Comparison of ENCODE assay signal across 1 cellular context in genomic region chr5:80399553-80400239, GRCh38.
TF ChIP-seq lines count a peak whose summit lies in the region.

No MANE protein-coding gene starts in this region.

TF ChIP-seq in K562, 482 proteins besides CTCF, POLR2A, EP300 and RAD21 (continued from another document):
- TF ChIP-seq, protein P1, sequence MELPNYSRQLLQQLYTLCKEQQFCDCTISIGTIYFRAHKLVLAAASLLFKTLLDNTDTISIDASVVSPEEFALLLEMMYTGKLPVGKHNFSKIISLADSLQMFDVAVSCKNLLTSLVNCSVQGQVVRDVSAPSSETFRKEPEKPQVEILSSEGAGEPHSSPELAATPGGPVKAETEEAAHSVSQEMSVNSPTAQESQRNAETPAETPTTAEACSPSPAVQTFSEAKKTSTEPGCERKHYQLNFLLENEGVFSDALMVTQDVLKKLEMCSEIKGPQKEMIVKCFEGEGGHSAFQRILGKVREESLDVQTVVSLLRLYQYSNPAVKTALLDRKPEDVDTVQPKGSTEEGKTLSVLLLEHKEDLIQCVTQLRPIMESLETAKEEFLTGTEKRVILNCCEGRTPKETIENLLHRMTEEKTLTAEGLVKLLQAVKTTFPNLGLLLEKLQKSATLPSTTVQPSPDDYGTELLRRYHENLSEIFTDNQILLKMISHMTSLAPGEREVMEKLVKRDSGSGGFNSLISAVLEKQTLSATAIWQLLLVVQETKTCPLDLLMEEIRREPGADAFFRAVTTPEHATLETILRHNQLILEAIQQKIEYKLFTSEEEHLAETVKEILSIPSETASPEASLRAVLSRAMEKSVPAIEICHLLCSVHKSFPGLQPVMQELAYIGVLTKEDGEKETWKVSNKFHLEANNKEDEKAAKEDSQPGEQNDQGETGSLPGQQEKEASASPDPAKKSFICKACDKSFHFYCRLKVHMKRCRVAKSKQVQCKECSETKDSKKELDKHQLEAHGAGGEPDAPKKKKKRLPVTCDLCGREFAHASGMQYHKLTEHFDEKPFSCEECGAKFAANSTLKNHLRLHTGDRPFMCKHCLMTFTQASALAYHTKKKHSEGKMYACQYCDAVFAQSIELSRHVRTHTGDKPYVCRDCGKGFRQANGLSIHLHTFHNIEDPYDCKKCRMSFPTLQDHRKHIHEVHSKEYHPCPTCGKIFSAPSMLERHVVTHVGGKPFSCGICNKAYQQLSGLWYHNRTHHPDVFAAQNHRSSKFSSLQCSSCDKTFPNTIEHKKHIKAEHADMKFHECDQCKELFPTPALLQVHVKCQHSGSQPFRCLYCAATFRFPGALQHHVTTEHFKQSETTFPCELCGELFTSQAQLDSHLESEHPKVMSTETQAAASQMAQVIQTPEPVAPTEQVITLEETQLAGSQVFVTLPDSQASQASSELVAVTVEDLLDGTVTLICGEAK (IDR thresholded peaks at IDR 0.05): 0 out of 2 replicates have a peak, but pooled peaks have one; percentile 10
- TF ChIP-seq, protein P1 (CRISPR knock-in tag; IDR thresholded peaks at IDR 0.05): no peak
- TF ChIP-seq JUND (IDR thresholded peaks at IDR 0.05; ENCODE audit: borderline replicate concordance, low read depth, low read length) (peak; percentile 67), JUND (tag; IDR thresholded peaks at IDR 0.05; ENCODE audit: borderline replicate concordance, low read depth, low read length) (peak; percentile 71; the same call in 1 of the 3 replicates), MAFG (tag; conservative IDR thresholded peaks at IDR 0.05) (peak; percentile 84), DPF2 (IDR thresholded peaks at IDR 0.05) (peak; percentile 57; the same call in 1 of the 2 replicates), SRF (CRISPR knock-in tag; IDR thresholded peaks at IDR 0.05) (no peak), NFE2 (IDR thresholded peaks at IDR 0.05; ENCODE audit: low read depth) (peak; percentile 67), ETV5 (CRISPR knock-in tag; IDR thresholded peaks at IDR 0.05; ENCODE audit: low read depth) (no peak), PKNOX1 (IDR thresholded peaks at IDR 0.05) (peak; percentile 11; the same call in 1 of the 2 replicates), WHSC1 (IDR thresholded peaks at IDR 0.05; ENCODE audit: low read length) (no peak), ZNF316 (IDR thresholded peaks at IDR 0.05) (0 out of 2 replicates have a peak, but pooled peaks have one; percentile 34), KDM1A (IDR thresholded peaks at IDR 0.05) (no peak), ZNF589 (CRISPR knock-in tag; IDR thresholded peaks at IDR 0.05; ENCODE audit: low read depth) (peak; percentile 77), ZNF766 (CRISPR knock-in tag; conservative IDR thresholded peaks at IDR 0.05) (peak; percentile 71), ETV1 (tag; conservative IDR thresholded peaks at IDR 0.05; ENCODE audit: low read depth) (peak; percentile 48), ZNF134 (CRISPR knock-in tag; conservative IDR thresholded peaks at IDR 0.05) (no peak), C11orf30 (IDR thresholded peaks at IDR 0.05; ENCODE audit: low read depth) (peak; percentile 46), ZSCAN32 (CRISPR knock-in tag; IDR thresholded peaks at IDR 0.05) (peak; percentile 86), ZNF239 (CRISPR knock-in tag; IDR thresholded peaks at IDR 0.05) (0 out of 2 replicates have a peak, but pooled peaks have one; percentile 9), SOX6 (IDR thresholded peaks at IDR 0.05) (0 out of 2 replicates have a peak, but pooled peaks have one; percentile 19), TRIM24 (IDR thresholded peaks at IDR 0.05) (peak; percentile 93 to 94)
- TF ChIP-seq, protein P2, sequence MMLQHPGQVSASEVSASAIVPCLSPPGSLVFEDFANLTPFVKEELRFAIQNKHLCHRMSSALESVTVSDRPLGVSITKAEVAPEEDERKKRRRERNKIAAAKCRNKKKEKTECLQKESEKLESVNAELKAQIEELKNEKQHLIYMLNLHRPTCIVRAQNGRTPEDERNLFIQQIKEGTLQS (IDR thresholded peaks at IDR 0.05): peak; percentile 97
- TF ChIP-seq, protein P2 (CRISPR knock-in tag; conservative IDR thresholded peaks at IDR 0.05): 0 out of 2 replicates have a peak, but pooled peaks have one; percentile 33
